ENCODE assay signal across 2 cellular contexts in the genomic region with DNA sequence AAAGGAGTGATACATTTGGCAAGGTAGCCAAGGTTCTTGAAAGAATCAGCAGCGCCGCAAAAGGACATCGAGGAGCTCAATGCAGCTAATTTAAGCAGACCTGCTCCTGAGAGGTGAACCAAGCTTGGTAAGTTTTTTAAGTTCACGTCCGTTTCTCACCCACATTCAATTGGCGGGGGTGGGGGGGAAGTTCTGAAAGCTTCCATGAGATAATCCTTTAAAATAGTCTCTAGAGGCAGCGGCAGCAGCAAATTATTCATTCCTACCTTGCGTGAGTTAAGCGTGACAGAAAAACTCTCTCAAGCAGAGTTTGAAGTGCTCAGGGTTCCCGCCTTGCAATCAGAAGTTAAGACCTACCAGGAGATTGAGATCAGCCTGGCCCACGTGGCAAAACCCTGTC.
TF ChIP-seq lines count a peak whose summit lies in the region.

No MANE protein-coding gene starts in this region.

TF ChIP-seq in HepG2, 621 proteins besides CTCF, POLR2A, EP300 and RAD21:
- no peak for TF ChIP-seq SRSF9 (IDR thresholded peaks at IDR 0.05; ENCODE audit: borderline replicate concordance, insufficient read depth, low read depth, low read length, poor library complexity, severe bottlenecking)
- TF ChIP-seq MED8 (CRISPR knock-in tag; IDR thresholded peaks at IDR 0.05; ENCODE audit: insufficient replicate concordance) = no peak
- TF ChIP-seq ZNF296 (CRISPR knock-in tag; conservative IDR thresholded peaks at IDR 0.05) = no peak
- TF ChIP-seq CEBPB (IDR thresholded peaks at IDR 0.05; ENCODE audit: borderline replicate concordance, low read depth, low read length) = no peak
- TF ChIP-seq ZNF337 (CRISPR knock-in tag; IDR thresholded peaks at IDR 0.05; ENCODE audit: borderline replicate concordance, low read depth) = no peak
- no peak for TF ChIP-seq NR2F1 (CRISPR knock-in tag; IDR thresholded peaks at IDR 0.05)
- TF ChIP-seq ZNF567 (CRISPR knock-in tag; IDR thresholded peaks at IDR 0.05; ENCODE audit: borderline replicate concordance) = no peak

TF ChIP-seq in endothelial cell of umbilical vein, 7 proteins besides CTCF, POLR2A, EP300 and RAD21:
- TF ChIP-seq GATA2 (IDR thresholded peaks at IDR 0.05; ENCODE audit: insufficient read depth, insufficient read length, low read depth, low read length) (no peak), MYC (IDR thresholded peaks at IDR 0.05; ENCODE audit: low read depth, low read length) (no peak), JUN (IDR thresholded peaks at IDR 0.05; ENCODE audit: borderline replicate concordance, insufficient read depth, insufficient read length, low read depth) (no peak), POLR2AphosphoS5 (IDR thresholded peaks at IDR 0.05; ENCODE audit: insufficient read depth, low read depth, low read length) (no peak), EZH2 (IDR thresholded peaks at IDR 0.05; ENCODE audit: borderline replicate concordance, low read depth, low read length, severe bottlenecking) (no peak), FOS (IDR thresholded peaks at IDR 0.05; ENCODE audit: borderline replicate concordance, insufficient read depth, low read length) (no peak)
- TF ChIP-seq, protein P1, sequence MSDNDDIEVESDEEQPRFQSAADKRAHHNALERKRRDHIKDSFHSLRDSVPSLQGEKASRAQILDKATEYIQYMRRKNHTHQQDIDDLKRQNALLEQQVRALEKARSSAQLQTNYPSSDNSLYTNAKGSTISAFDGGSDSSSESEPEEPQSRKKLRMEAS (IDR thresholded peaks at IDR 0.05; ENCODE audit: insufficient read depth, insufficient read length) = no peak
